1 cellular context compared by ENCODE assay signal in genomic region chr2:100417745-100418090, GRCh38.
TF ChIP-seq lines count a peak whose summit lies in the region.

No MANE protein-coding gene starts in this region.

TF ChIP-seq in IMR-90, 13 proteins besides CTCF, POLR2A, EP300 and RAD21 (continued from another document):
- TF ChIP-seq FOS (IDR thresholded peaks at IDR 0.05; ENCODE audit: low read depth, low read length) (no peak), MAZ (IDR thresholded peaks at IDR 0.05; ENCODE audit: borderline replicate concordance, low read depth, low read length) (no peak), NFE2L2 (IDR thresholded peaks at IDR 0.05; ENCODE audit: low read depth, low read length) (no peak)
